ENCODE assay signal across 19 cellular contexts in genomic region chr14:60233251-60233650, GRCh38.
"Had no signal": no experiment of that assay in that cellular context is flagged by ENCODE, and none has a peak within 500 bp of the region (broad histone marks: within the 10 kb centered on the region; RNA-seq: fewer than 3 reads in every experiment).

No MANE protein-coding gene starts in this region.

- FAIRE-seq: endothelial cell of umbilical vein had no signal

- H3K4me1 ChIP-seq: ascending aorta, spleen had no signal

- H3K36me3 ChIP-seq: ascending aorta, esophagus muscularis mucosa, spleen had no signal

- H3K27ac ChIP-seq: ascending aorta, esophagus muscularis mucosa, spleen had no signal

- H3K4me3 ChIP-seq: ascending aorta, esophagus muscularis mucosa, spleen had no signal

- DNase-seq: activated CD4-positive, alpha-beta T cell treated with anti-CD3 and anti-CD28 coated beads, Interleukin-2, amount 50 U/mL, for 4 hours; activated effector memory CD4-positive, alpha-beta T cell treated with anti-CD3 and anti-CD28 coated beads, Interleukin-2, amount 50 U/mL, for 16 hours; activated naive CD4-positive, alpha-beta T cell treated with anti-CD3 and anti-CD28 coated beads, Interleukin-2, amount 50 U/mL, for 16 hours; activated T-cell treated with anti-CD3 and anti-CD28 coated beads, Interleukin-2, amount 50 U/mL, for 72 hours; effector memory CD4-positive, alpha-beta T cell; hippocampal formation; islet precursor cell; left colon; midbrain; nucleus accumbens; posterior cingulate gyrus; spleen; stimulated activated CD4-positive, alpha-beta T cell treated with anti-CD3 and anti-CD28 coated beads, Interleukin-4, amount 100 ng/mL, for 4 hours; T1000 had no signal

- ATAC-seq: activated CD4-positive, CD25-positive, alpha-beta regulatory T cell treated with anti-CD3 and anti-CD28 coated beads, Interleukin-2, amount 50 U/mL, for 24 hours; activated T-cell treated with anti-CD3 and anti-CD28 coated beads, Interleukin-2, amount 50 U/mL, for 72 hours; left colon; stimulated activated memory B cell treated with anti-CD40 and anti-IgM and Interleukin-4, amounts not matched to agents 10 μg/mL and 1 μg/mL and 100 μg/mL, for 72 hours had no signal

- H3K27me3 ChIP-seq: ascending aorta, esophagus muscularis mucosa, spleen had no signal
